In the genomic region with DNA sequence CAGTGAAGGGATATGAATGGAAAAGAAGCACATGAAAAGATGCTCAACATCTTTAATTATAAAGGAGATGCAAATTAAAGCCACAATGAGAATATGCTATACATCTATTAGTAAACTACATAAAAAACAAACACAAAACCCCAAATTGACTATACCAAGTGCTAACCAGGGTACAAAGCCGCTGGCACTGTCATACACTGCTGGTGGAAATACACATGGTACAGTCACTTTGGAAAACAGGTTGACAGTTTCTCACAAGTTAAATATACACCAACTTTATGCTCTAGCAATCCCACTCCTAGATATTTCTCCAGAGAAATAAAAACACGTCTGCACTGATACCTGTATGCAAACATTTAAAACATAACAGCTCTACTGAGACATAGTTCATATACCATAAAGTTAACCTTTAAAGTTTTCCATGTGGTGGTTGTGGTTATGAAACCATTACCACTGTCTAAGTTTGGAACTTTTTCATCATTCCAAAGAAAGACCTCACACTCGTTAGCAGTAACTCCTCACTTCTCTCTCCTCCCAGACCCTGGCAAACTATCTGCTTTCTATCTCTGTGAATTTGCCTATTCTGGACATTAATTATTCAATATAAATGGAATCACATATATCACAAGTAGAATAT, we compare ENCODE assay signal across 1 cellular context.
TF ChIP-seq lines count a peak whose summit lies in the region.

No MANE protein-coding gene starts in this region.

TF ChIP-seq in SK-N-SH treated with all-trans-retinoic acid at 6 μM for 48 hours, 23 proteins besides CTCF, POLR2A, EP300 and RAD21 (continued from another document):
- TF ChIP-seq, protein P1, sequence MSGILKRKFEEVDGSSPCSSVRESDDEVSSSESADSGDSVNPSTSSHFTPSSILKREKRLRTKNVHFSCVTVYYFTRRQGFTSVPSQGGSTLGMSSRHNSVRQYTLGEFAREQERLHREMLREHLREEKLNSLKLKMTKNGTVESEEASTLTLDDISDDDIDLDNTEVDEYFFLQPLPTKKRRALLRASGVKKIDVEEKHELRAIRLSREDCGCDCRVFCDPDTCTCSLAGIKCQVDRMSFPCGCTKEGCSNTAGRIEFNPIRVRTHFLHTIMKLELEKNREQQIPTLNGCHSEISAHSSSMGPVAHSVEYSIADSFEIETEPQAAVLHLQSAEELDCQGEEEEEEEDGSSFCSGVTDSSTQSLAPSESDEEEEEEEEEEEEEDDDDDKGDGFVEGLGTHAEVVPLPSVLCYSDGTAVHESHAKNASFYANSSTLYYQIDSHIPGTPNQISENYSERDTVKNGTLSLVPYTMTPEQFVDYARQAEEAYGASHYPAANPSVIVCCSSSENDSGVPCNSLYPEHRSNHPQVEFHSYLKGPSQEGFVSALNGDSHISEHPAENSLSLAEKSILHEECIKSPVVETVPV (CRISPR knock-in tag; IDR thresholded peaks at IDR 0.05) = no peak
- TF ChIP-seq GLIS3 (CRISPR knock-in tag; IDR thresholded peaks at IDR 0.05) (no peak), ZFP3 (CRISPR knock-in tag; IDR thresholded peaks at IDR 0.05) (no peak), ARNTL (CRISPR knock-in tag; IDR thresholded peaks at IDR 0.05; ENCODE audit: borderline replicate concordance, low read depth) (no peak), ISL1 (CRISPR knock-in tag; IDR thresholded peaks at IDR 0.05) (no peak), TCF4 (CRISPR knock-in tag; IDR thresholded peaks at IDR 0.05; ENCODE audit: borderline replicate concordance) (no peak), POU6F1 (CRISPR knock-in tag; IDR thresholded peaks at IDR 0.05; ENCODE audit: borderline replicate concordance, low read depth) (no peak), BACH2 (CRISPR knock-in tag; IDR thresholded peaks at IDR 0.05; ENCODE audit: borderline replicate concordance) (no peak), ZNF8 (CRISPR knock-in tag; IDR thresholded peaks at IDR 0.05) (no peak), ZNF70 (CRISPR knock-in tag; IDR thresholded peaks at IDR 0.05) (no peak), ZFP30 (CRISPR knock-in tag; IDR thresholded peaks at IDR 0.05) (no peak)
- TF ChIP-seq, protein P2, sequence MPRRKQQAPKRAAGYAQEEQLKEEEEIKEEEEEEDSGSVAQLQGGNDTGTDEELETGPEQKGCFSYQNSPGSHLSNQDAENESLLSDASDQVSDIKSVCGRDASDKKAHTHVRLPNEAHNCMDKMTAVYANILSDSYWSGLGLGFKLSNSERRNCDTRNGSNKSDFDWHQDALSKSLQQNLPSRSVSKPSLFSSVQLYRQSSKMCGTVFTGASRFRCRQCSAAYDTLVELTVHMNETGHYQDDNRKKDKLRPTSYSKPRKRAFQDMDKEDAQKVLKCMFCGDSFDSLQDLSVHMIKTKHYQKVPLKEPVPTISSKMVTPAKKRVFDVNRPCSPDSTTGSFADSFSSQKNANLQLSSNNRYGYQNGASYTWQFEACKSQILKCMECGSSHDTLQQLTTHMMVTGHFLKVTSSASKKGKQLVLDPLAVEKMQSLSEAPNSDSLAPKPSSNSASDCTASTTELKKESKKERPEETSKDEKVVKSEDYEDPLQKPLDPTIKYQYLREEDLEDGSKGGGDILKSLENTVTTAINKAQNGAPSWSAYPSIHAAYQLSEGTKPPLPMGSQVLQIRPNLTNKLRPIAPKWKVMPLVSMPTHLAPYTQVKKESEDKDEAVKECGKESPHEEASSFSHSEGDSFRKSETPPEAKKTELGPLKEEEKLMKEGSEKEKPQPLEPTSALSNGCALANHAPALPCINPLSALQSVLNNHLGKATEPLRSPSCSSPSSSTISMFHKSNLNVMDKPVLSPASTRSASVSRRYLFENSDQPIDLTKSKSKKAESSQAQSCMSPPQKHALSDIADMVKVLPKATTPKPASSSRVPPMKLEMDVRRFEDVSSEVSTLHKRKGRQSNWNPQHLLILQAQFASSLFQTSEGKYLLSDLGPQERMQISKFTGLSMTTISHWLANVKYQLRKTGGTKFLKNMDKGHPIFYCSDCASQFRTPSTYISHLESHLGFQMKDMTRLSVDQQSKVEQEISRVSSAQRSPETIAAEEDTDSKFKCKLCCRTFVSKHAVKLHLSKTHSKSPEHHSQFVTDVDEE (CRISPR knock-in tag; IDR thresholded peaks at IDR 0.05) = no peak
